Comparison of ENCODE assay signal across 23 cellular contexts in the genomic region with DNA sequence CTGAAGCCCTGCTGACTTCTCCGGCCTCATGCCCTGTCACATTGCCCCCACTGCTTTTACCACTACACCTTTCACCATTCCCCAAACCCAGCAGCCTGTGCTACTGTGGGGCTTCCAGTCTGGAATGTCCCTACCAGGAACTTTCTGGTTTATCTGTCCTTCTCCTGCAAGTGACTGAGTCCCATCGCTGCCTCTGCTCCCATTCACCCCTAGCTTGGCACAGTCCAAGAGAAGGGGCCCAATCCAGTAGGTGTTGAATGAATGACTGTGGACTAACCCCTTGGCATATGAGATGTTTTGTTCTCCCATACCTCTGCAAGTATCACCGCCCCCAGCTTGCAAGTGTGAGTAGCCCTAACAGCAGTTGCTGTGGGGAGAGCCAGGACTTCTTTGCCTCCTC. TPM values are rescaled to one million over a fixed set of nuclear protein-coding genes. Genes with fewer than 3 reads are reported as not detected.
DNase-seq lines count a peak whose midpoint lies in the region; ATAC-seq, FAIRE-seq and TF ChIP-seq lines count a peak whose summit lies in the region.
"Had no signal": no experiment of that assay in that cellular context is flagged by ENCODE, and none has a peak within 500 bp of the region (broad histone marks: within the 10 kb centered on the region; RNA-seq: fewer than 3 reads in every experiment).

No MANE protein-coding gene starts in this region.

- H3K4me1 ChIP-seq in GM12878 (ENCODE audit: control insufficient read depth, insufficient read depth, low read length) = peaks cover 16% of the 10 kb centered on the region
- peaks cover 46% of the 10 kb centered on the region for H3K4me1 ChIP-seq in keratinocyte (ENCODE audit: control insufficient read depth, extremely low read depth, insufficient read depth, low read length)
- no peaks in the 10 kb centered on the region for H3K4me1 ChIP-seq in thymus (ENCODE audit: control insufficient read depth, insufficient read depth, low read length)
- H3K4me1 ChIP-seq in sigmoid colon = peaks cover 0 to 14% (median 12%) of the 10 kb centered on the region in 4 donors

- H3K9me3 Mint-ChIP-seq in activated T-cell treated with anti-CD3 and anti-CD28 coated beads, Interleukin-2, amount 50 U/mL, for 72 hours = no peaks in the 10 kb centered on the region
- H3K9me3 Mint-ChIP-seq: activated CD4-positive, alpha-beta memory T cell treated with anti-CD3 and anti-CD28 coated beads, Interleukin-2, amount 10 ng/mL, durations not matched to agents 7 days and 5 days; activated T-helper 1 cell treated with anti-CD3 and anti-CD28 coated beads, Interleukin-12 subunit alpha, Interleukin-12 subunit beta, Interleukin-2, Interleukin-4 antibody, amounts not matched to agents 30 ng/mL and 10 ng/mL and 1 ng/mL, durations not matched to agents 14 hours and 24 hours and 36 hours; neural progenitor cell had no signal

- TF ChIP-seq CTCF in GM12878 (IDR thresholded peaks at IDR 0.05 in 2 of 3, conservative IDR thresholded peaks at IDR 0.05 in 1 of 3; ENCODE audit: control insufficient read depth in 2 of 3, extremely low read depth in 1 of 3, insufficient read depth in 1 of 3, low read depth in 3 of 3, low read length in 3 of 3) (no peak), keratinocyte (optimal IDR thresholded peaks at IDR 0.05 in 1 of 3, IDR thresholded peaks at IDR 0.05 in 1 of 3, conservative IDR thresholded peaks at IDR 0.05 in 1 of 3; ENCODE audit: extremely low read depth in 1 of 3, insufficient read depth in 2 of 3, low read length in 3 of 3) (no peak), sigmoid colon (IDR thresholded peaks at IDR 0.05) (no peak)

- H3K4me1 Mint-ChIP-seq in activated T-cell treated with anti-CD3 and anti-CD28 coated beads, Interleukin-2, amount 50 U/mL, for 72 hours (ENCODE audit: low read depth) = peaks cover 63% of the 10 kb centered on the region

- H3K4me2 ChIP-seq in GM12878 (ENCODE audit: control insufficient read depth, insufficient read depth) (no peak overlapping the region), keratinocyte (ENCODE audit: control insufficient read depth, extremely low read depth, insufficient read depth, low read depth, low read length) (peak overlapping the region; percentile 84)
- H3K4me2 ChIP-seq: neural progenitor cell had no signal

- FAIRE-seq in GM12878 (lab: Jason Lieb, UNC) (no peak), keratinocyte (lab: Jason Lieb, UNC) (no peak)
- FAIRE-seq: islet of Langerhans had no signal

- in situ Hi-C loops in GM12878 (cut with MboI) = no loop called here

- RAD21 ChIA-PET in GM12878 (lab: Charles Lee; ENCODE audit: unreplicated experiment) = interaction anchor here (0.9 to 1.5 kb wide), 3 partner anchors 12 to 31 kb away, joined by 3 to 7 read pairs (median 5); no protein-coding TSS in a partner anchor

- SMC1A ChIA-PET in GM12878 (lab: Charles Lee; ENCODE audit: uncharacterized antibody, unreplicated experiment) = interaction anchor here (1.1 to 8.5 kb wide), 4 partner anchors 13 to 64 kb away, joined by 4 to 75 read pairs (median 5); no protein-coding TSS in a partner anchor

- peaks cover 0 to 4% of the 10 kb centered on the region in 2 donors for H3K36me3 Mint-ChIP-seq in activated T-cell treated with anti-CD3 and anti-CD28 coated beads, Interleukin-2, amount 50 U/mL, for 72 hours (ENCODE audit: insufficient read depth in 2 of 2)

- CTCF ChIA-PET in GM12878 (lab: Yijun Ruan, JAX) = interaction anchor here (0.7 to 1.6 kb wide), 7 partner anchors 18 to 341 kb away, joined by 3 to 8 read pairs (median 3); no protein-coding TSS in a partner anchor

- no TSS peak for BruUV-seq in GM12878 (replicated peaks; lab: Mats Ljungman, UMichigan)

- H4K20me1 ChIP-seq in GM12878 (ENCODE audit: control insufficient read depth, insufficient read depth) (no peaks in the 10 kb centered on the region), keratinocyte (ENCODE audit: control insufficient read depth, extremely low read depth, insufficient read depth, low read length) (no peaks in the 10 kb centered on the region)

- H3K27me3 Mint-ChIP-seq in activated T-cell treated with anti-CD3 and anti-CD28 coated beads, Interleukin-2, amount 50 U/mL, for 72 hours (ENCODE audit: low read depth) = no peaks in the 10 kb centered on the region
- H3K27me3 Mint-ChIP-seq: activated CD4-positive, alpha-beta memory T cell treated with anti-CD3 and anti-CD28 coated beads, Interleukin-2, amount 10 ng/mL, durations not matched to agents 7 days and 5 days had no signal

- H3K4me3 Mint-ChIP-seq in activated T-cell treated with anti-CD3 and anti-CD28 coated beads, Interleukin-2, amount 50 U/mL, for 72 hours = no peak overlapping the region
- H3K4me3 Mint-ChIP-seq: activated CD4-positive, alpha-beta memory T cell treated with anti-CD3 and anti-CD28 coated beads, Interleukin-2, amount 10 ng/mL, durations not matched to agents 7 days and 5 days; activated T-helper 1 cell treated with anti-CD3 and anti-CD28 coated beads, Interleukin-12 subunit alpha, Interleukin-12 subunit beta, Interleukin-2, Interleukin-4 antibody, amounts not matched to agents 30 ng/mL and 10 ng/mL and 1 ng/mL, durations not matched to agents 14 hours and 24 hours and 36 hours; neural progenitor cell had no signal

- H3K4me3 ChIP-seq in GM12878 (no peak overlapping the region), keratinocyte (ENCODE audit: control insufficient read depth in 2 of 3, extremely low read depth in 1 of 3, insufficient read depth in 2 of 3, low read depth in 1 of 3, low read length in 3 of 3) (peak overlapping the region in 2 of 3 experiments; percentile 33 to 50), thymus (ENCODE audit: low read length) (no peak overlapping the region), sigmoid colon (no peak overlapping the region)
- H3K4me3 ChIP-seq: cardiac muscle cell, heart right ventricle, neural progenitor cell, upper lobe of right lung had no signal

- TF ChIP-seq POLR2A in GM12878 (IDR thresholded peaks at IDR 0.05; ENCODE audit: low read depth, low read length) (no peak), sigmoid colon (IDR thresholded peaks at IDR 0.05) (no peak)

- WGBS in GM12878 (ENCODE audit: insufficient coverage, insufficient replicate concordance, low lambda C conversion rate, missing lambda C conversion rate) = 80% methylated on average over 3 of the region's 3 CpGs
- 94% methylated on average over 3 of the region's 3 CpGs for whole genome bisulfite sequencing in thymus
- 95% methylated on average over 3 of the region's 3 CpGs for WGBS in sigmoid colon, 2 donors

- no peak for ATAC-seq in activated T-cell treated with anti-CD3 and anti-CD28 coated beads, Interleukin-2, amount 50 U/mL, for 72 hours (replicated peaks in 1 of 2)
- ATAC-seq in GM12878 = no peak
- no peak for ATAC-seq in SK-N-SH treated with all-trans-retinoic acid at 6 μM for 48 hours
- ATAC-seq: heart right ventricle, upper lobe of right lung had no signal

- peaks cover 0 to 2% of the 10 kb centered on the region in 2 experiments; a peak in 1 of 4 replicates for H3K36me3 ChIP-seq in GM12878 (ENCODE audit: control insufficient read depth in 2 of 2, insufficient read depth in 2 of 2, low read length in 1 of 2)
- peaks cover 1 to 3% of the 10 kb centered on the region in 2 experiments for H3K36me3 ChIP-seq in keratinocyte (ENCODE audit: control insufficient read depth in 2 of 2, extremely low read depth in 1 of 2, insufficient read depth in 2 of 2, low read length in 2 of 2)
- peaks cover 12% of the 10 kb centered on the region for H3K36me3 ChIP-seq in thymus (ENCODE audit: control insufficient read depth, insufficient read depth)
- no peaks in the 10 kb centered on the region for H3K36me3 ChIP-seq in sigmoid colon
- H3K36me3 ChIP-seq: cardiac muscle cell, neural progenitor cell, upper lobe of right lung had no signal

- POLR2A ChIA-PET in GM12878 (lab: Charles Lee) = interaction anchor here (1.0 to 2.6 kb wide), 6 partner anchors 13 to 61 kb away, joined by 4 to 13 read pairs (median 5); a partner anchor contains a TSS

- no peaks in the 10 kb centered on the region for H3K9me1 ChIP-seq in keratinocyte (ENCODE audit: control insufficient read depth, extremely low read depth, insufficient read depth, low read length)

- DNase-seq in activated T-cell treated with anti-CD3 and anti-CD28 coated beads, Interleukin-2, amount 50 U/mL, for 72 hours = no peak
- DNase-seq in activated T-cell treated with anti-CD3 and anti-CD28 coated beads for 4 hours = no peak
- no peak for DNase-seq in GM12878 (ENCODE audit: low read depth, low spot score)
- DNase-seq in keratinocyte (ENCODE audit: low read depth, low spot score) = no peak
- no peak for DNase-seq in NCI-H2029 (lab: John Stamatoyannopoulos, UW)
- DNase-seq in sigmoid colon = no peak
- DNase-seq: activated CD4-positive, alpha-beta memory T cell treated with anti-CD3 and anti-CD28 coated beads, Interleukin-2, amount 10 ng/mL, durations not matched to agents 7 days and 5 days; DMS79; effector CD4-positive, alpha-beta T cell; heart right ventricle; NCI-H1694; NCI-H226; NK-92 treated with Interleukin-12 subunit alpha and Interleukin-12 subunit beta, amount 100 ng/mL, for 24 hours; stimulated activated naive CD4-positive, alpha-beta T cell treated with Interleukin-2 at 50 U/mL for 16 hours; upper lobe of right lung had no signal

- TF ChIP-seq EP300 in GM12878 (IDR thresholded peaks at IDR 0.05; ENCODE audit: borderline replicate concordance in 1 of 2, control insufficient read depth in 1 of 2, low read depth in 2 of 2, low read length in 2 of 2) = no peak
- no peak for TF ChIP-seq EP300 in sigmoid colon (IDR thresholded peaks at IDR 0.05)

- dilution Hi-C loops in keratinocyte (cut with MboI; ENCODE audit: extremely low pct_ligation_motif_present, low sequenced_read_pairs) = no loop called here

- H3K9me3 ChIP-seq in GM12878 (replicated peaks; ENCODE audit: control insufficient read depth, insufficient read depth, low read length) = no peaks in the 10 kb centered on the region
- H3K9me3 ChIP-seq in keratinocyte (ENCODE audit: control insufficient read depth, low read depth, low read length) = no peaks in the 10 kb centered on the region
- H3K9me3 ChIP-seq in thymus (ENCODE audit: control insufficient read depth) = no peaks in the 10 kb centered on the region
- no peaks in the 10 kb centered on the region for H3K9me3 ChIP-seq in sigmoid colon
- H3K9me3 ChIP-seq: heart right ventricle, upper lobe of right lung had no signal

- peak overlapping the region; percentile 21 for H3K27ac Mint-ChIP-seq in activated T-cell treated with anti-CD3 and anti-CD28 coated beads, Interleukin-2, amount 50 U/mL, for 72 hours
- H3K27ac Mint-ChIP-seq: activated CD4-positive, alpha-beta memory T cell treated with anti-CD3 and anti-CD28 coated beads, Interleukin-2, amount 10 ng/mL, durations not matched to agents 7 days and 5 days; neural progenitor cell had no signal

- H2AFZ ChIP-seq in GM12878 (ENCODE audit: control insufficient read depth, low read depth, low read length) = no peak overlapping the region
- H2AFZ ChIP-seq in keratinocyte (ENCODE audit: control insufficient read depth, low read length) = peak overlapping the region; percentile 65
- H2AFZ ChIP-seq: neural progenitor cell had no signal

- H3K79me2 ChIP-seq in GM12878 (ENCODE audit: control insufficient read depth, insufficient read depth, low read length) = no peaks in the 10 kb centered on the region; the same call in 1 of the 2 replicates
- no peaks in the 10 kb centered on the region for H3K79me2 ChIP-seq in keratinocyte (ENCODE audit: control insufficient read depth, insufficient read depth, low read length)

- intact Hi-C loops in GM12878 (cut with micrococcal nuclease; ENCODE audit: unreplicated experiment) = loop anchor here (2.0 kb wide), 1 partner anchor 28 kb away; no protein-coding TSS in a partner anchor
- intact Hi-C loops in sigmoid colon (cut with DNase I) = no loop called here

- no peak overlapping the region for H3K27ac ChIP-seq in GM12878 (ENCODE audit: control insufficient read depth, insufficient read depth)
- peak overlapping the region; percentile 98 for H3K27ac ChIP-seq in keratinocyte (ENCODE audit: control insufficient read depth, insufficient read depth, low read length)
- H3K27ac ChIP-seq in thymus (ENCODE audit: low read depth) = peak overlapping the region; percentile 81
- no peak overlapping the region for H3K27ac ChIP-seq in sigmoid colon
- H3K27ac ChIP-seq: C4-2B, cardiac muscle cell, heart right ventricle, neural progenitor cell, upper lobe of right lung, VCaP had no signal

- no peak for TF ChIP-seq RAD21 in GM12878 (IDR thresholded peaks at IDR 0.05; ENCODE audit: insufficient read depth, low read depth, low read length)

- no peak overlapping the region for H3K9ac ChIP-seq in GM12878 (ENCODE audit: control insufficient read depth, insufficient read depth, low read length)
- peak overlapping the region; percentile 76 for H3K9ac ChIP-seq in keratinocyte (ENCODE audit: control insufficient read depth, extremely low read depth, insufficient read depth, low read length)
- H3K9ac ChIP-seq: neural progenitor cell had no signal

- no peaks in the 10 kb centered on the region for H3K27me3 ChIP-seq in GM12878 (replicated peaks in 1 of 2; ENCODE audit: control insufficient read depth in 2 of 2, insufficient read depth in 2 of 2, low read length in 1 of 2)
- H3K27me3 ChIP-seq in keratinocyte (ENCODE audit: control insufficient read depth, extremely low read depth, insufficient read depth, low read length) = no peaks in the 10 kb centered on the region
- no peaks in the 10 kb centered on the region for H3K27me3 ChIP-seq in thymus (ENCODE audit: control insufficient read depth, insufficient read depth)
- H3K27me3 ChIP-seq in sigmoid colon = no peaks in the 10 kb centered on the region
- H3K27me3 ChIP-seq: cardiac muscle cell, heart right ventricle, neural progenitor cell, upper lobe of right lung had no signal

RNA-seq across cellular contexts. Expression of a gene that starts 31.9 kb away (rescaled TPM):
- total RNA-seq in activated T-cell treated with anti-CD3 and anti-CD28 coated beads, Interleukin-2, amount 50 U/mL, for 72 hours = 10 to 100 TPM; 66.6 to 84.3 TPM
- 10.9 and 12.1 TPM in 2 replicates for total RNA-seq in GM12878 (2013; cell fraction: nucleolus; rRNA removed)
- 16.7 and 22.7 TPM in 2 replicates for total RNA-seq in GM12878 (2014; rRNA removed)
- total RNA-seq in GM12878 (2014; rRNA removed; fragmentation: Illumina TruSeq; extraction: Trizol) = 11.9 and 12.4 TPM in 2 replicates
- total RNA-seq in GM12878 (2021) = 25.5 and 33.4 TPM in 2 replicates
- 26.7 TPM for polyA plus RNA-seq in GM12878 (2011; ENCODE audit: low read depth)
- 21.3 and 42.6 TPM in 2 replicates for polyA plus RNA-seq in GM12878 (2011; rRNA removed)
- 32.3 and 40.7 TPM in 2 replicates for polyA plus RNA-seq in GM12878 (2011; cell fraction: cytosol; rRNA removed)
- polyA plus RNA-seq in GM12878 (2011; cell fraction: nucleus; rRNA removed) = 25.4 and 27.4 TPM in 2 replicates
- 37.0 and 40.2 TPM in 2 replicates for polyA plus RNA-seq in GM12878 (2012)
- 29.6 and 31.2 TPM in 2 replicates for polyA plus RNA-seq in GM12878 (2014; fragmentation: Illumina TruSeq; extraction: Trizol)
- polyA plus RNA-seq in GM12878 (2014; fragmentation: Nextera tagmentation; extraction: Ambion mirVana) = 10 to 100 TPM; 17.2 to 18.5 TPM
- 21.9 and 25.0 TPM in 2 replicates for polyA plus RNA-seq in GM12878 (2014; rRNA removed)
- polyA plus RNA-seq in GM12878 (2016; fragmentation: Nextera tagmentation; extraction: Ambion mirVana) = 10 to 100 TPM; 45.3 to 49.8 TPM
- 18.5 and 21.4 TPM in 2 replicates for polyA minus RNA-seq in GM12878 (2011; rRNA and poly(A)+ RNA removed)
- polyA minus RNA-seq in GM12878 (2011; cell fraction: cytosol; rRNA and poly(A)+ RNA removed) = 7.8 and 12.6 TPM in 2 replicates
- 4.6 and 8.3 TPM in 2 replicates for polyA minus RNA-seq in GM12878 (2011; cell fraction: nucleus; rRNA and poly(A)+ RNA removed)
- polyA plus RNA-seq in keratinocyte = 36.4 to 66.4 TPM (median 54.6 TPM) in 3 replicates
- polyA plus RNA-seq in keratinocyte (2011; ENCODE audit: low read depth) = 11.3 TPM
- polyA plus RNA-seq in keratinocyte (2011; cell fraction: cytosol; rRNA removed) = 39.0 and 41.1 TPM in 2 replicates
- polyA plus RNA-seq in keratinocyte (2011; cell fraction: nucleus; rRNA removed) = 43.9 and 45.5 TPM in 2 replicates
- polyA plus RNA-seq in keratinocyte (2012; ENCODE audit: low replicate concordance) = 39.9 and 63.3 TPM in 2 replicates
- polyA minus RNA-seq in keratinocyte = 16.7 to 31.2 TPM (median 27.3 TPM) in 3 replicates
- 22.1 TPM for polyA minus RNA-seq in keratinocyte (2011; cell fraction: cytosol; rRNA and poly(A)+ RNA removed)
- 8.9 and 21.1 TPM in 2 replicates for polyA minus RNA-seq in keratinocyte (2011; cell fraction: nucleus; rRNA and poly(A)+ RNA removed)
- polyA plus RNA-seq in thymus = 59.4 TPM
- total RNA-seq in sigmoid colon = 10 to 100 TPM; 15.2 to 22.5 (median 20.2) TPM
- 10 to 100 TPM; 21.6 to 41.2 (median 25.4) TPM for polyA plus RNA-seq in sigmoid colon

Comparison
In these comparisons a context has a peak if more than half of its experiments do, and no peak if none do; other contexts are left out.
1. H3K27ac ChIP-seq: peak in keratinocyte (single experiment) and thymus (single experiment); none in GM12878 (single experiment) and sigmoid colon (0 of 4).
2. H3K4me3 ChIP-seq: peak in keratinocyte (2 of 3); none in GM12878 (single experiment), thymus (single experiment) and sigmoid colon (0 of 4).